1 cellular context compared by ENCODE assay signal in genomic region chr19:51188227-51188559, GRCh38.
TF ChIP-seq lines count a peak whose summit lies in the region.

No MANE protein-coding gene starts in this region.

TF ChIP-seq in K562, 482 proteins besides CTCF, POLR2A, EP300 and RAD21:
- TF ChIP-seq ZBTB40 (IDR thresholded peaks at IDR 0.05) (peak; percentile 98), ZBTB40 (CRISPR knock-in tag; IDR thresholded peaks at IDR 0.05) (peak; percentile 99), SOX6 (IDR thresholded peaks at IDR 0.05) (no peak)
